ENCODE assay signal across 1 cellular context in the genomic region with DNA sequence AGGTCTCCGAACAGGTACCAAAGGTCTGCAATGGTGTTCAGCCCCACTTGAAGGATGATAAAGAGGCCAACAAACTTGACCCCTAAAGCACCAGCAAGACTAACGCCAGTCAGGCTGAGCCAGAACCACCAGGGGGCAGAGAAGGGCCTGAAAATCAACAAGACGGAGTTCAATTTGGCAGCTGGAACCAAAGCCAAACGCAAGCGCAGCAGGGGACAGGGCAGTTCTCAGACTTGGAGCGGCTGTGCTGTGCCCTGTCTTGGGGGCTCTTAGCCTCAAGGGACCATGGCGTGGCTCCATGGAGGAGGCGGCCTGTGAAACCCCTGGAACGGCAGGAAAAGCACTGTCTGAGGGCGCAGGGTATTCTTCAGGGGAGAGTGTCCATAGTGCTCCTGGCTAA.
TF ChIP-seq lines count a peak whose summit lies in the region.

No MANE protein-coding gene starts in this region.

TF ChIP-seq in HEK293, 187 proteins besides CTCF, POLR2A, EP300 and RAD21 (continued from another document):
- TF ChIP-seq ZNF449 (tag by site-specific recombination; IDR thresholded peaks at IDR 0.05) = no peak
- peak; percentile 55 for TF ChIP-seq ZNF654 (tag by site-specific recombination; IDR thresholded peaks at IDR 0.05; ENCODE audit: low read depth)
- TF ChIP-seq ZNF660 (tag by site-specific recombination; IDR thresholded peaks at IDR 0.05) = peak; percentile 61; the same call in 1 of the 2 replicates
- peak; percentile 25; the same call in 1 of the 2 replicates for TF ChIP-seq ZIC2 (tag by site-specific recombination; IDR thresholded peaks at IDR 0.05)
- no peak for TF ChIP-seq ZSCAN16 (tag by site-specific recombination; IDR thresholded peaks at IDR 0.05)
- TF ChIP-seq PRDM1 (tag by site-specific recombination; IDR thresholded peaks at IDR 0.05) = no peak
